ENCODE assay signal across 16 cellular contexts in genomic region chr6:143596857-143597256, GRCh38.
A peak's percentile ranks its signal among the peaks of the same experiment; 100 is the strongest.
DNase-seq lines count a peak whose midpoint lies in the region; ATAC-seq and TF ChIP-seq lines count a peak whose summit lies in the region.
"Had no signal": no experiment of that assay in that cellular context is flagged by ENCODE, and none has a peak within 500 bp of the region (broad histone marks: within the 10 kb centered on the region; RNA-seq: fewer than 3 reads in every experiment).

No MANE protein-coding gene starts in this region.

- peaks cover 44 to 74% (median 54%) of the 10 kb centered on the region in 4 donors for H3K4me1 Mint-ChIP-seq in CD4-positive, alpha-beta memory T cell

- peaks cover 24% of the 10 kb centered on the region for H3K4me1 ChIP-seq in CD4-positive, alpha-beta memory T cell (ENCODE audit: insufficient read depth, low read length)
- H3K4me1 ChIP-seq in body of pancreas (no peaks in the 10 kb centered on the region), transverse colon (peaks cover 0 to 4% (median 0%) of the 10 kb centered on the region in 4 donors)
- H3K4me1 ChIP-seq: lower lobe of right lung had no signal

- H3K27me3 ChIP-seq in CD4-positive, alpha-beta memory T cell (ENCODE audit: insufficient read depth, low read length): no peaks in the 10 kb centered on the region
- H3K27me3 ChIP-seq in body of pancreas (no peaks in the 10 kb centered on the region), transverse colon (no peaks in the 10 kb centered on the region)
- H3K27me3 ChIP-seq: BLaER1 had no signal

- CTCF ChIA-PET in CD4-positive, alpha-beta memory T cell (lab: Charles Lee; ENCODE audit: partially characterized antibody): no interaction called here

- no peak for DNase-seq in CD4-positive, alpha-beta memory T cell
- DNase-seq in body of pancreas (peak in 3 of 4 donors; percentile 27 to 35 (median 31)), left cardiac atrium (peak; percentile 66), sciatic nerve (ENCODE audit: low spot score) (no peak), NCI-H1105 treated with DMSO at 0.1 percent for 48 hours (lab: John Stamatoyannopoulos, UW) (no peak), transverse colon (no peak), GDM1 (lab: John Stamatoyannopoulos, UW) (no peak)
- DNase-seq: activated naive CD8-positive, alpha-beta T cell treated with anti-CD3 and anti-CD28 coated beads, Interleukin-2, amount 10 ng/mL, durations not matched to agents 7 days and 5 days; head of caudate nucleus; lower lobe of right lung; NCI-H1436 treated with DMSO at 0.1 percent for 48 hours; NCI-H524 had no signal

- peaks cover 0 to 6% (median 0%) of the 10 kb centered on the region in 8 donors for H3K9me3 Mint-ChIP-seq in CD4-positive, alpha-beta memory T cell

- POLR2A ChIA-PET in CD4-positive, alpha-beta memory T cell (lab: Charles Lee; ENCODE audit: partially characterized antibody): interaction anchor here (1.2 kb wide), 1 partner anchor 12 kb away, joined by 3 read pairs; no protein-coding TSS in a partner anchor

- TF ChIP-seq CTCF in body of pancreas (IDR thresholded peaks at IDR 0.05) (no peak), transverse colon (IDR thresholded peaks at IDR 0.05) (no peak)

- in situ Hi-C loops in transverse colon (cut with MboI; ENCODE audit: low pct_ligation_motif_present in 1 of 4, low pct_unique_long_range_greater_than_20kb in 1 of 4, low sequenced_read_pairs in 3 of 4): loop anchor here in 1 of 4 donors (25.0 kb wide), 1 partner anchor 215 kb away; no protein-coding TSS in a partner anchor

- H3K4me3 ChIP-seq in CD4-positive, alpha-beta memory T cell (ENCODE audit: low read length in 2 of 2): no peak overlapping the region
- H3K4me3 ChIP-seq in body of pancreas (no peak overlapping the region), transverse colon (no peak overlapping the region)
- H3K4me3 ChIP-seq: BLaER1, lower lobe of right lung had no signal

- H3K36me3 ChIP-seq in CD4-positive, alpha-beta memory T cell (ENCODE audit: insufficient read depth, low read length): no peaks in the 10 kb centered on the region
- no peaks in the 10 kb centered on the region for H3K36me3 ChIP-seq in body of pancreas (replicated peaks in 1 of 2; ENCODE audit: insufficient read depth in 1 of 2, low read depth in 2 of 2)
- no peaks in the 10 kb centered on the region for H3K36me3 ChIP-seq in transverse colon
- H3K36me3 ChIP-seq: lower lobe of right lung had no signal

- peak overlapping the region; percentile 11 to 85 (median 58) for H3K27ac Mint-ChIP-seq in CD4-positive, alpha-beta memory T cell
- H3K27ac Mint-ChIP-seq: activated naive CD8-positive, alpha-beta T cell treated with anti-CD3 and anti-CD28 coated beads, Interleukin-2, amount 10 ng/mL, durations not matched to agents 7 days and 5 days had no signal

- no peaks in the 10 kb centered on the region for H3K9me3 ChIP-seq in CD4-positive, alpha-beta memory T cell (ENCODE audit: control insufficient read depth in 1 of 2, low read length in 2 of 2)
- H3K9me3 ChIP-seq in body of pancreas (no peaks in the 10 kb centered on the region), transverse colon (no peaks in the 10 kb centered on the region)
- H3K9me3 ChIP-seq: lower lobe of right lung had no signal

- ATAC-seq in body of pancreas (peak; percentile 40), left cardiac atrium (peak; percentile 60 to 83), sciatic nerve (peak; percentile 89), GM18502 (IDR thresholded peaks at IDR 0.05; ENCODE audit: poor library complexity, unreplicated experiment) (no peak)
- ATAC-seq: activated CD4-positive, CD25-positive, alpha-beta regulatory T cell treated with anti-CD3 and anti-CD28 coated beads, Interleukin-2, amount 50 U/mL, for 24 hours; Panc1 had no signal

- intact Hi-C loops in CD4-positive, alpha-beta memory T cell (cut with micrococcal nuclease): no loop called here
- intact Hi-C loops in body of pancreas (cut with DNase I) (no loop called here), left cardiac atrium (cut with DNase I) (no loop called here), sciatic nerve (cut with DNase I) (no loop called here), transverse colon (cut with DNase I; ENCODE audit: low total_unique reads) (no loop called here)

- H3K27ac ChIP-seq in CD4-positive, alpha-beta memory T cell (ENCODE audit: low read depth, low read length): no peak overlapping the region
- H3K27ac ChIP-seq in body of pancreas (no peak overlapping the region), transverse colon (no peak overlapping the region)
- H3K27ac ChIP-seq: BLaER1, lower lobe of right lung had no signal

- H3K4me3 Mint-ChIP-seq in CD4-positive, alpha-beta memory T cell: peak overlapping the region in 1 of 8 donors; percentile 27
- H3K4me3 Mint-ChIP-seq: activated naive CD8-positive, alpha-beta T cell treated with anti-CD3 and anti-CD28 coated beads, Interleukin-2, amount 10 ng/mL, durations not matched to agents 7 days and 5 days had no signal

- no peaks in the 10 kb centered on the region for H3K27me3 Mint-ChIP-seq in CD4-positive, alpha-beta memory T cell
- H3K27me3 Mint-ChIP-seq: activated naive CD8-positive, alpha-beta T cell treated with anti-CD3 and anti-CD28 coated beads, Interleukin-2, amount 10 ng/mL, durations not matched to agents 7 days and 5 days had no signal

- H3K36me3 Mint-ChIP-seq in CD4-positive, alpha-beta memory T cell: peaks cover 0 to 8% of the 10 kb centered on the region in 2 donors

- TF ChIP-seq POLR2A in body of pancreas (IDR thresholded peaks at IDR 0.05): no peak
- TF ChIP-seq POLR2A in transverse colon (IDR thresholded peaks at IDR 0.05): no peak

- 43 to 51% methylated on average over 4 of the region's 4 CpGs for WGBS in body of pancreas, 2 donors
- WGBS in transverse colon (ENCODE audit: low coverage in 1 of 2), 2 donors: 72% methylated on average over 4 of the region's 4 CpGs; no CpG with 5 or more reads in 1 of the 2 donors

- TF ChIP-seq EP300 in transverse colon (IDR thresholded peaks at IDR 0.05; ENCODE audit: low read depth): no peak

Comparison
In these comparisons a context has a peak if more than half of its experiments do, and no peak if none do; other contexts are left out.
1. DNase-seq: peak in body of pancreas (3 of 4) and left cardiac atrium (single experiment); none in CD4-positive, alpha-beta memory T cell (0 of 5), sciatic nerve (single experiment), NCI-H1105 treated with DMSO at 0.1 percent for 48 hours (single experiment), transverse colon (single experiment) and GDM1 (single experiment).